ENCODE assay signal across 36 cellular contexts in the genomic region with DNA sequence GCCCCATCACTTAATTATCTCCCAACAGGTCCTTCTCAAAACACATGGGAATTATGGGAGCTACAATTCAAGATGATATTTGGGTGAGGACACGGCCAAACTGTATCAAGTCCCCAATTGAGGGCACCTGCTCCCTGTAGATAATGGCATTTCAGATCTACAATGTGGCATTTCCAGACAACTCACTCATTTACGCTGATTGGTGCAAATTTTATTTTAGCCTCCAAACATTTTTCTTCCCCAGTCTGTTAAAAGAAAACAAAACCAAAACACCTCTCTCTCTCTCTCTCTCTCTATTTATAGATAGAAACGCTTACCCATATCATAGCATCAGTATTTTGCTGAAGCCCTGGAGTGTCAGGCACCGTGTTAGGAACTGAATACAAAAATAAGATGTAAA.
A peak's percentile ranks its signal among the peaks of the same experiment; 100 is the strongest.
DNase-seq lines count a peak whose midpoint lies in the region; ATAC-seq, FAIRE-seq and TF ChIP-seq lines count a peak whose summit lies in the region.
"Had no signal": no experiment of that assay in that cellular context is flagged by ENCODE, and none has a peak within 500 bp of the region (broad histone marks: within the 10 kb centered on the region; RNA-seq: fewer than 3 reads in every experiment).

No MANE protein-coding gene starts in this region.

- CTCF ChIA-PET in activated CD4-positive, alpha-beta T cell treated with anti-CD3 and anti-CD28 coated beads for 36 hours (lab: Charles Lee) = no interaction called here
- CTCF ChIA-PET in A549 (lab: Yijun Ruan, JAX) (interaction anchor here (1.6 kb wide), 1 partner anchor 10 kb away, joined by 4 read pairs; no protein-coding TSS in a partner anchor), T-cell (lab: Charles Lee) (no interaction called here)

- peak overlapping the region; percentile 91 for H3K27ac Mint-ChIP-seq in activated CD4-positive, alpha-beta T cell treated with anti-CD3 and anti-CD28 coated beads for 36 hours
- H3K27ac Mint-ChIP-seq in T-cell = peak overlapping the region; percentile 4 to 93
- H3K27ac Mint-ChIP-seq in activated naive CD8-positive, alpha-beta T cell treated with anti-CD3 and anti-CD28 coated beads for 36 hours = peak overlapping the region; percentile 90
- H3K27ac Mint-ChIP-seq: H9 had no signal

- intact Hi-C loops in activated CD4-positive, alpha-beta T cell treated with anti-CD3 and anti-CD28 coated beads for 36 hours (cut with DNase I, micrococcal nuclease) = loop anchor here (1.0 to 5.0 kb wide), 6 partner anchors 39 to 197 kb away; no protein-coding TSS in a partner anchor

- peaks cover 17% of the 10 kb centered on the region for H3K36me3 Mint-ChIP-seq in activated CD4-positive, alpha-beta T cell treated with anti-CD3 and anti-CD28 coated beads for 36 hours (ENCODE audit: low read depth)
- no peaks in the 10 kb centered on the region for H3K36me3 Mint-ChIP-seq in T-cell
- peaks cover 15% of the 10 kb centered on the region for H3K36me3 Mint-ChIP-seq in activated naive CD8-positive, alpha-beta T cell treated with anti-CD3 and anti-CD28 coated beads for 36 hours
- H3K36me3 Mint-ChIP-seq: activated naive CD8-positive, alpha-beta T cell had no signal

- TF ChIP-seq RAD21 in A549 (conservative IDR thresholded peaks at IDR 0.05 in 1 of 2, IDR thresholded peaks at IDR 0.05 in 1 of 2) = no peak

- H3K4me3 ChIP-seq in A549 = no peak overlapping the region
- H3K4me3 ChIP-seq: ascending aorta, left lung, MG63, PC-9, smooth muscle cell, thoracic aorta had no signal

- no peaks in the 10 kb centered on the region for H3K27me3 Mint-ChIP-seq in activated CD4-positive, alpha-beta T cell treated with anti-CD3 and anti-CD28 coated beads for 36 hours
- H3K27me3 Mint-ChIP-seq in T-cell = no peaks in the 10 kb centered on the region
- no peaks in the 10 kb centered on the region for H3K27me3 Mint-ChIP-seq in activated naive CD8-positive, alpha-beta T cell treated with anti-CD3 and anti-CD28 coated beads for 36 hours
- H3K27me3 Mint-ChIP-seq: activated naive CD8-positive, alpha-beta T cell had no signal

- H3K9me3 ChIP-seq in A549 = no peaks in the 10 kb centered on the region
- H3K9me3 ChIP-seq: ascending aorta, left lung, MG63, thoracic aorta had no signal

- peaks cover 50% of the 10 kb centered on the region for H3K4me1 Mint-ChIP-seq in activated CD4-positive, alpha-beta T cell treated with anti-CD3 and anti-CD28 coated beads for 36 hours
- H3K4me1 Mint-ChIP-seq in T-cell = peaks cover 23 to 43% (median 24%) of the 10 kb centered on the region in 3 donors
- H3K4me1 Mint-ChIP-seq in activated naive CD8-positive, alpha-beta T cell treated with anti-CD3 and anti-CD28 coated beads for 36 hours = peaks cover 45% of the 10 kb centered on the region

- peaks cover 2% of the 10 kb centered on the region for H3K9me3 Mint-ChIP-seq in activated CD4-positive, alpha-beta T cell treated with anti-CD3 and anti-CD28 coated beads for 36 hours (ENCODE audit: low read depth)
- peaks cover 0 to 5% (median 0%) of the 10 kb centered on the region in 3 donors for H3K9me3 Mint-ChIP-seq in T-cell
- peaks cover 17% of the 10 kb centered on the region for H3K9me3 Mint-ChIP-seq in activated naive CD8-positive, alpha-beta T cell treated with anti-CD3 and anti-CD28 coated beads for 36 hours
- H3K9me3 Mint-ChIP-seq: H9 had no signal

- 83% methylated on average over 4 of the region's 4 CpGs for WGBS in A549 (ENCODE audit: missing lambda C conversion rate)

- no peak overlapping the region for H3K4me2 ChIP-seq in A549
- H3K4me2 ChIP-seq: KMS-11, PC-9, smooth muscle cell had no signal

- no peak for TF ChIP-seq CTCF in A549 (IDR thresholded peaks at IDR 0.05)

- no peaks in the 10 kb centered on the region for H3K4me1 ChIP-seq in A549

- no peak for TF ChIP-seq EP300 in A549 (IDR thresholded peaks at IDR 0.05)

- no peak for TF ChIP-seq POLR2A in A549 (IDR thresholded peaks at IDR 0.05; ENCODE audit: low read length)

- POLR2A ChIA-PET in activated CD4-positive, alpha-beta T cell treated with anti-CD3 and anti-CD28 coated beads for 36 hours (lab: Charles Lee) = interaction anchor here (1.0 kb wide), 1 partner anchor 152 kb away, joined by 3 read pairs; no protein-coding TSS in a partner anchor
- POLR2A ChIA-PET in A549 (lab: Yijun Ruan, JAX) = no interaction called here
- POLR2A ChIA-PET in T-cell (lab: Charles Lee) = interaction anchor here in 1 of 2 donors (0.7 kb wide), 1 partner anchor 16 kb away, joined by 3 read pairs; no protein-coding TSS in a partner anchor

- no peak for DNase-seq in activated CD4-positive, alpha-beta T cell treated with anti-CD3 and anti-CD28 coated beads for 36 hours
- DNase-seq in activated CD4-positive, alpha-beta T cell treated with anti-CD3 and anti-CD28 coated beads, Interleukin-2, amount 50 U/mL, for 1 hour = no peak
- DNase-seq in A549 (ENCODE audit: low read depth in 1 of 2, low spot score in 1 of 2) = no peak
- no peak for DNase-seq in T-cell
- DNase-seq in activated naive CD8-positive, alpha-beta T cell treated with anti-CD3 and anti-CD28 coated beads for 36 hours = no peak
- no peak for DNase-seq in NCI-H748 (lab: John Stamatoyannopoulos, UW; ENCODE audit: unreplicated experiment)
- DNase-seq: 8988T; activated CD4-positive, alpha-beta T cell treated with anti-CD3 and anti-CD28 coated beads, Interleukin-2, amount 50 U/mL, for 48 hours; activated T-cell treated with anti-CD3 and anti-CD28 coated beads for 4 hours; Calu3; DMS79 treated with DMSO at 0.1 percent for 48 hours; effector CD4-positive, alpha-beta T cell; GDM1; H9; left lung; mesendoderm; MG63; NCI-H2029 treated with DMSO at 0.1 percent for 48 hours; NCI-H2227 treated with DMSO at 0.1 percent for 48 hours; NCI-H526; PC-9; SHP77; stimulated activated naive CD8-positive, alpha-beta T cell treated with anti-CD3 and anti-CD28 coated beads, Interleukin-15, Interleukin-2, amounts not matched to agents 100 U/mL and 50 U/mL, for 24 hours; T1000 had no signal

- no peak overlapping the region for H3K4me3 Mint-ChIP-seq in activated CD4-positive, alpha-beta T cell treated with anti-CD3 and anti-CD28 coated beads for 36 hours
- H3K4me3 Mint-ChIP-seq in T-cell = no peak overlapping the region
- H3K4me3 Mint-ChIP-seq in activated naive CD8-positive, alpha-beta T cell treated with anti-CD3 and anti-CD28 coated beads for 36 hours = no peak overlapping the region
- H3K4me3 Mint-ChIP-seq: activated naive CD8-positive, alpha-beta T cell; H9 had no signal

- no peak overlapping the region for H3K27ac ChIP-seq in A549
- H3K27ac ChIP-seq: epithelial cell of prostate, HL-60, KMS-11, left lung, PC-9 had no signal

- no peak for FAIRE-seq in A549 (lab: Jason Lieb, UNC)
- FAIRE-seq: colon, islet of Langerhans, urothelium cell line had no signal

- ATAC-seq in activated CD4-positive, alpha-beta T cell treated with anti-CD3 and anti-CD28 coated beads for 36 hours = no peak
- no peak for ATAC-seq in A549
- ATAC-seq in T-cell (replicated peaks in 1 of 4) = no peak
- no peak for ATAC-seq in HG03432 (IDR thresholded peaks at IDR 0.05; ENCODE audit: unreplicated experiment)
- ATAC-seq in HG03469 (IDR thresholded peaks at IDR 0.05; ENCODE audit: unreplicated experiment) = no peak
- ATAC-seq: left lung; stimulated activated naive CD8-positive, alpha-beta T cell treated with anti-CD3 and anti-CD28 coated beads, Interleukin-15, Interleukin-2, amounts not matched to agents 100 U/mL and 50 U/mL, for 24 hours had no signal

TF ChIP-seq in A549, 52 proteins besides CTCF, POLR2A, EP300 and RAD21:
- no peak for TF ChIP-seq HOXB5 (CRISPR knock-in tag; IDR thresholded peaks at IDR 0.05)
- peak; percentile 52 for TF ChIP-seq MAFK (IDR thresholded peaks at IDR 0.05; ENCODE audit: partially characterized antibody)
